Comparison of ENCODE assay signal across 8 cellular contexts in genomic region chr20:17533396-17533795, GRCh38. TPM values are rescaled to one million over a fixed set of nuclear protein-coding genes. Genes with fewer than 3 reads are reported as not detected.
DNase-seq lines count a peak whose midpoint lies in the region; ATAC-seq and TF ChIP-seq lines count a peak whose summit lies in the region.

No MANE protein-coding gene starts in this region.

- ATAC-seq in GM21723 (IDR thresholded peaks at IDR 0.05; ENCODE audit: unreplicated experiment) (peak; percentile 47), sciatic nerve (peak; percentile 48), GM19395 (IDR thresholded peaks at IDR 0.05; ENCODE audit: unreplicated experiment) (no peak)

- DNase-seq in NCI-H748 treated with DMSO at 0.1 percent for 48 hours (lab: John Stamatoyannopoulos, UW), result peak; percentile 27
- DNase-seq in colonic mucosa, result peak; percentile 46
- no peak for DNase-seq in sciatic nerve (ENCODE audit: low spot score)
- no peak for DNase-seq in activated gamma-delta T cell treated with Interleukin-2 at 50 U/mL for 16 hours
- DNase-seq in stimulated activated CD4-positive, alpha-beta T cell treated with anti-CD3 and anti-CD28 coated beads, Interleukin-4, amount 100 ng/mL, for 4 hours, result no peak

- no peak overlapping the region for H3K4me3 ChIP-seq in colonic mucosa

- H3K9me3 ChIP-seq in colonic mucosa, result no peaks in the 10 kb centered on the region

- no peaks in the 10 kb centered on the region for H3K4me1 ChIP-seq in colonic mucosa

- no peaks in the 10 kb centered on the region for H3K27me3 ChIP-seq in colonic mucosa

- H3K27ac ChIP-seq in 22Rv1, result 0 out of 2 replicates have a peak overlapping the region, but pooled peaks have one; percentile 29
- no peak overlapping the region for H3K27ac ChIP-seq in colonic mucosa

- no peaks in the 10 kb centered on the region for H3K36me3 ChIP-seq in colonic mucosa

- H3K9ac ChIP-seq in colonic mucosa (ENCODE audit: low read depth in 2 of 2, low read length in 2 of 2), result no peak overlapping the region

- intact Hi-C loops in colonic mucosa (cut with DNase I), result loop anchor here (10.0 kb wide), 1 partner anchor 461 kb away; no protein-coding TSS in a partner anchor
- intact Hi-C loops in sciatic nerve (cut with DNase I), result loop anchor here (10.0 kb wide), 2 partner anchors 81 to 371 kb away; no protein-coding TSS in a partner anchor

- no peak for TF ChIP-seq CTCF in 22Rv1 (IDR thresholded peaks at IDR 0.05)
- no peak for TF ChIP-seq CTCF in colonic mucosa (IDR thresholded peaks at IDR 0.05)

RNA-seq across cellular contexts. Expression of gene BFSP1, which starts 2.2 kb away (rescaled TPM):
- total RNA-seq in colonic mucosa, result under 1 TPM; 0.50 to 0.59 TPM
- 0.98 TPM for total RNA-seq in sciatic nerve

RNA-seq across cellular contexts. Expression of gene DSTN, which starts 36.5 kb away (rescaled TPM):
- total RNA-seq in colonic mucosa, result 100 to 1,000 TPM; 247 to 437 TPM
- total RNA-seq in sciatic nerve, result 268 TPM

Comparison
In these comparisons a context has a peak if more than half of its experiments do, and no peak if none do; other contexts are left out.
1. DNase-seq: peak in NCI-H748 treated with DMSO at 0.1 percent for 48 hours (single experiment) and colonic mucosa (single experiment); none in sciatic nerve (single experiment), activated gamma-delta T cell treated with Interleukin-2 at 50 U/mL for 16 hours (single experiment) and stimulated activated CD4-positive, alpha-beta T cell treated with anti-CD3 and anti-CD28 coated beads, Interleukin-4, amount 100 ng/mL, for 4 hours (0 of 2).